8 cellular contexts compared by ENCODE assay signal in the genomic region with DNA sequence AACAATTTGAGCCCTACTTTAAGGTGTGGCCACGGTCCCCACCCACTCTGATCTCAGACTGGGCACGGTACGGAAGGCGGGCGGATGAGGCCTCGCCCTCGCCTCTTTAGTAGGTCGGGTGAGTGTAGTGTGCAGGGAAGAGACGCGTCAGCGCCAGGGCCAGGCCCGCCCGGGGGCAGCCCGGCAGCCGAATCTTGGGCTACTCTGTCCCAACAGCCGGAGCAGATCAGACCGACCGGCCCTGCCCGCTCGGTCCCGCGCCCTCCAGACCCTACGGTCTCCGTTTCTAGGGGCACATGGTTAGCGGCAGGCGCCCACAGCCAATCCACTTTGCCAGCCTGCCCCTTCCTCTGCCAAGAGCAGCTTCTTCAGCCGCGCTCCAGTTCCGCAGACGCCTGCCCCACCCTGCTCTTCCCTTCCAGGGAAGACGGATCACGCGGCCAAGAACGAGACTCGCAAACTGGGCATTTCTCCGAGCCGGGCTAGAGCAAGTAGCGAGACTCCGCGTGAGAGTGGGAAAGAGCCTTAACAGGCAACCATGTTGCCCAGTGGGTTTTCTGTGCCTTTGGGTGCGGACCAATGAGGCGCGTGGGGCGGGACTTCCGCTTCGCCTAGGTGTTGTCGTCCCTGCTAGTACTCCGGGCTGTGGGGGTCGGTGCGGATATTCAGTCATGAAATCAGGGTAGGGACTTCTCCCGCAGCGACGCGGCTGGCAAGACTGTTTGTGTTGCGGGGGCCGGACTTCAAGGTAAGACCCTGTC. TPM values are rescaled to one million over a fixed set of nuclear protein-coding genes. Genes with fewer than 3 reads are reported as not detected.
DNase-seq lines count a peak whose midpoint lies in the region; ATAC-seq, FAIRE-seq and TF ChIP-seq lines count a peak whose summit lies in the region.

A gene with protein sequence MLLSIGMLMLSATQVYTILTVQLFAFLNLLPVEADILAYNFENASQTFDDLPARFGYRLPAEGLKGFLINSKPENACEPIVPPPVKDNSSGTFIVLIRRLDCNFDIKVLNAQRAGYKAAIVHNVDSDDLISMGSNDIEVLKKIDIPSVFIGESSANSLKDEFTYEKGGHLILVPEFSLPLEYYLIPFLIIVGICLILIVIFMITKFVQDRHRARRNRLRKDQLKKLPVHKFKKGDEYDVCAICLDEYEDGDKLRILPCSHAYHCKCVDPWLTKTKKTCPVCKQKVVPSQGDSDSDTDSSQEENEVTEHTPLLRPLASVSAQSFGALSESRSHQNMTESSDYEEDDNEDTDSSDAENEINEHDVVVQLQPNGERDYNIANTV (plus strand): TSS at position 610 of the 761 bp plus-strand sequence. CDS start 32,812 bp downstream, outside the sequence.

- DNase-seq in GM12891 (ENCODE audit: insufficient read length, low spot score), result peak; percentile 51
- peak; percentile 88 for DNase-seq in NCI-H1417 treated with DMSO at 0.1 percent for 48 hours (lab: John Stamatoyannopoulos, UW)
- DNase-seq in SW 1271 (lab: John Stamatoyannopoulos, UW), result peak; percentile 80 to 92
- peak; percentile 87 for DNase-seq in activated naive CD8-positive, alpha-beta T cell treated with anti-CD3 and anti-CD28 coated beads, Interleukin-2, amount 50 U/mL, for 16 hours (ENCODE audit: low read depth, low spot score)
- DNase-seq in head of caudate nucleus, result peak; percentile 97 to 100 (median 99)
- DNase-seq in ovary, result peak; percentile 96 to 98 (median 97)

- TF ChIP-seq POLR2A in GM12891 (IDR thresholded peaks at IDR 0.05; ENCODE audit: low read depth, low read length), result peak; percentile 73; the same call in 1 of the 2 replicates
- peak; percentile 55 for TF ChIP-seq POLR2A in ovary (IDR thresholded peaks at IDR 0.05)

- no peak for TF ChIP-seq EP300 in ovary (IDR thresholded peaks at IDR 0.05)

- TF ChIP-seq CTCF in ovary (IDR thresholded peaks at IDR 0.05), result no peak

- H3K27ac ChIP-seq in ovary (peak within 1 kb of the TSS; percentile 94 to 97), thymus (ENCODE audit: low read depth) (peak within 1 kb of the TSS; percentile 96)

- intact Hi-C loops in head of caudate nucleus (cut with DNase I), result loop anchor here (10.0 kb wide), 1 partner anchor 152 kb away; no protein-coding TSS in a partner anchor
- intact Hi-C loops in ovary (cut with DNase I), result no loop called here

- 1% methylated on average over 45 to 56 of the region's 56 CpGs for WGBS in ovary, 3 donors
- under 1% methylated on average over 56 of the region's 56 CpGs for WGBS in thymus

- FAIRE-seq in GM12891 (lab: Jason Lieb, UNC), result peak; percentile 89

- H3K4me3 ChIP-seq in ovary, result peak within 1 kb of the TSS; percentile 76
- H3K4me3 ChIP-seq in thymus (ENCODE audit: low read length), result peak within 1 kb of the TSS; percentile 75

- H3K9me3 ChIP-seq in ovary (no peaks in the 10 kb centered on the region), thymus (ENCODE audit: control insufficient read depth) (no peaks in the 10 kb centered on the region)

- H3K36me3 ChIP-seq in ovary (no peaks in the 10 kb centered on the region), thymus (ENCODE audit: control insufficient read depth, insufficient read depth) (no peaks in the 10 kb centered on the region)

- peak; percentile 95 for ATAC-seq in HG02798 (IDR thresholded peaks at IDR 0.05; ENCODE audit: poor library complexity, unreplicated experiment)

- no peaks in the 10 kb centered on the region for H3K27me3 ChIP-seq in ovary
- no peaks in the 10 kb centered on the region for H3K27me3 ChIP-seq in thymus (ENCODE audit: control insufficient read depth, insufficient read depth)

- H3K4me1 ChIP-seq in ovary (ENCODE audit: insufficient read depth) (peaks cover 7% of the 10 kb centered on the region), thymus (ENCODE audit: control insufficient read depth, insufficient read depth, low read length) (peaks cover 6% of the 10 kb centered on the region)

TF ChIP-seq in GM12891, 5 proteins besides CTCF, POLR2A, EP300 and RAD21:
- TF ChIP-seq POU2F2 (IDR thresholded peaks at IDR 0.05; ENCODE audit: low read depth, low read length), result peak; percentile 25; the same call in 1 of the 2 replicates
- TF ChIP-seq PAX5 (IDR thresholded peaks at IDR 0.05; ENCODE audit: insufficient read depth, low read length, severe bottlenecking), result no peak
- TF ChIP-seq TAF1 (IDR thresholded peaks at IDR 0.05; ENCODE audit: low read depth, low read length), result peak; percentile 69; the same call in 1 of the 2 replicates
- TF ChIP-seq POLR2AphosphoS5 (IDR thresholded peaks at IDR 0.05; ENCODE audit: low read depth, low read length), result peak; percentile 40
- peak; percentile 54 for TF ChIP-seq SPI1 (IDR thresholded peaks at IDR 0.05; ENCODE audit: low read depth, low read length)
TF ChIP-seq in GM12891: peak in this region for 4.

RNA-seq across cellular contexts. Expression of the gene that starts here (rescaled TPM):
- polyA plus RNA-seq in GM12891 (2012; ENCODE audit: low read depth, missing spikeins), result 15.2 TPM
- total RNA-seq in ovary, result 10 to 100 TPM; 49.4 to 89.4 (median 55.2) TPM
- polyA plus RNA-seq in ovary (10 to 100 TPM; 52.5 to 54.1 TPM), thymus (57.2 TPM)

Comparison
In these comparisons a context has a peak if more than half of its experiments do, and no peak if none do; other contexts are left out.
1. Peak in every context shown above with its lines: DNase-seq, ATAC-seq, H3K4me3 ChIP-seq and H3K27ac ChIP-seq.